8 cellular contexts compared by ENCODE assay signal in genomic region chr1:155176544-155177071, GRCh38. TPM values are rescaled to one million over a fixed set of nuclear protein-coding genes. Genes with fewer than 3 reads are reported as not detected.
DNase-seq lines count a peak whose midpoint lies in the region; ATAC-seq and TF ChIP-seq lines count a peak whose summit lies in the region.

No MANE protein-coding gene starts in this region.

- in situ Hi-C loops in IMR-90 (cut with MboI; ENCODE audit: low sequenced_read_pairs): no loop called here

- H2BK20ac ChIP-seq in IMR-90 (ENCODE audit: low read depth, low read length): no peak overlapping the region

- H2BK15ac ChIP-seq in IMR-90 (ENCODE audit: low read depth, low read length): no peak overlapping the region
- H2BK15ac ChIP-seq in mesendoderm (replicated peaks; ENCODE audit: low read depth): no peak overlapping the region

- H3K36me3 ChIP-seq in IMR-90 (ENCODE audit: control insufficient read depth, insufficient read depth, low read length): peaks cover 33% of the 10 kb centered on the region
- peaks cover 3% of the 10 kb centered on the region for H3K36me3 ChIP-seq in mesendoderm (ENCODE audit: control insufficient read depth, insufficient read depth, low read length)

- no peaks in the 10 kb centered on the region for H3K9me3 ChIP-seq in IMR-90 (ENCODE audit: control insufficient read depth, insufficient read depth, low read length)

- dilution Hi-C loops in IMR-90 (cut with HindIII; ENCODE audit: low sequenced_read_pairs, unreplicated experiment): no loop called here

- POLR2A ChIA-PET in IMR-90 (lab: Charles Lee; ENCODE audit: unreplicated experiment): no interaction called here

- H2AFZ ChIP-seq in IMR-90 (replicated peaks; ENCODE audit: low read length, poor library complexity): peak overlapping the region; percentile 55

- H3K79me1 ChIP-seq in IMR-90 (ENCODE audit: low read depth in 1 of 2, low read length in 2 of 2): peaks cover 0 to 37% of the 10 kb centered on the region in 2 experiments; a peak in 3 of 4 replicates
- H3K79me1 ChIP-seq in mesendoderm (ENCODE audit: low read length): no peaks in the 10 kb centered on the region

- H3K27ac ChIP-seq in IMR-90 (ENCODE audit: insufficient read depth, low read length): no peak overlapping the region
- no peak overlapping the region for H3K27ac ChIP-seq in mesendoderm (ENCODE audit: low read depth, low read length)

- ATAC-seq in IMR-90 (ENCODE audit: low read depth) (peak; percentile 55), HG03159 (IDR thresholded peaks at IDR 0.05; ENCODE audit: unreplicated experiment) (no peak)
- ATAC-seq in effector memory CD8-positive, alpha-beta T cell (replicated peaks): peak; percentile 35

- H3K36me3 Mint-ChIP-seq in effector memory CD8-positive, alpha-beta T cell (ENCODE audit: insufficient read depth): peaks cover 35% of the 10 kb centered on the region

- H3K4me2 ChIP-seq in IMR-90 (ENCODE audit: low read depth, low read length) (no peak overlapping the region), mesendoderm (ENCODE audit: low read length) (no peak overlapping the region)

- peaks cover 2% of the 10 kb centered on the region; the same call in 1 of the 2 replicates for H3K9me1 ChIP-seq in IMR-90 (ENCODE audit: insufficient read depth, low read length)

- H4K5ac ChIP-seq in IMR-90 (ENCODE audit: low read depth, low read length) (no peak overlapping the region), mesendoderm (ENCODE audit: low read length) (no peak overlapping the region)

- peaks cover 2% of the 10 kb centered on the region for H3K79me2 ChIP-seq in mesendoderm (ENCODE audit: control insufficient read depth, insufficient read depth, low read length)

- no peak overlapping the region for H3K14ac ChIP-seq in IMR-90 (replicated peaks; ENCODE audit: low read depth, low read length)

- no peak for TF ChIP-seq POLR2A in IMR-90 (IDR thresholded peaks at IDR 0.05; ENCODE audit: low read depth, low read length)

- no peak overlapping the region for H3K56ac ChIP-seq in IMR-90 (ENCODE audit: extremely low read depth, insufficient read depth, low read length)
- H3K56ac ChIP-seq in mesendoderm (ENCODE audit: low read length): no peak overlapping the region

- peak; percentile 66 for DNase-seq in COR-L47 (lab: John Stamatoyannopoulos, UW)
- DNase-seq in IMR-90: peak; percentile 64
- peak; percentile 26 for DNase-seq in NOMO-1 treated with dmso at 0.1 percent for 144 hours (lab: John Stamatoyannopoulos, UW; ENCODE audit: unreplicated experiment)
- peak; percentile 60 to 77 for DNase-seq in activated CD8-positive, alpha-beta memory T cell treated with anti-CD3 and anti-CD28 coated beads for 1 hour (ENCODE audit: extremely low read depth in 1 of 2, low read depth in 1 of 2)
- DNase-seq in effector memory CD8-positive, alpha-beta T cell: peak; percentile 83 to 84 (median 83)
- peak; percentile 59 for DNase-seq in mesendoderm
- DNase-seq in stimulated activated CD8-positive, alpha-beta memory T cell treated with anti-CD3 and anti-CD28 coated beads, Interleukin-4, amount 100 ng/mL, for 24 hours (ENCODE audit: low read depth): peak; percentile 75

- peak; percentile 88 for TF ChIP-seq CTCF in IMR-90 (conservative IDR thresholded peaks at IDR 0.05; ENCODE audit: low read depth, low read length)

- intact Hi-C loops in IMR-90 (cut with micrococcal nuclease): loop anchor here (1.0 to 10.0 kb wide), 4 partner anchors 50 to 472 kb away; partner anchors contain the start of genes CKS1B and SHC1

- H3K4me1 Mint-ChIP-seq in effector memory CD8-positive, alpha-beta T cell (ENCODE audit: low read depth in 2 of 2): peaks cover 35 to 37% of the 10 kb centered on the region in 2 donors

- H3K18ac ChIP-seq in IMR-90 (ENCODE audit: low read depth, low read length): no peak overlapping the region
- no peak overlapping the region for H3K18ac ChIP-seq in mesendoderm (ENCODE audit: low read length)

- H3K9me3 Mint-ChIP-seq in effector memory CD8-positive, alpha-beta T cell: no peaks in the 10 kb centered on the region

- H4K8ac ChIP-seq in IMR-90 (ENCODE audit: low read depth in 2 of 2, low read length in 2 of 2) (peak overlapping the region in 1 of 2 experiments; percentile 74; a peak in 1 of 4 replicates), mesendoderm (ENCODE audit: low read depth, low read length) (no peak overlapping the region)

- H3K4me1 ChIP-seq in IMR-90 (ENCODE audit: control insufficient read depth, insufficient read depth, low read length) (peaks cover 3% of the 10 kb centered on the region), mesendoderm (ENCODE audit: control insufficient read depth, low read depth, low read length) (peaks cover 2% of the 10 kb centered on the region)

- no peak overlapping the region for H2BK5ac ChIP-seq in IMR-90 (ENCODE audit: low read depth, low read length, poor library complexity, severe bottlenecking)
- H2BK5ac ChIP-seq in mesendoderm (ENCODE audit: low read length): no peak overlapping the region

- H3K27ac Mint-ChIP-seq in effector memory CD8-positive, alpha-beta T cell: no peak overlapping the region

- no peaks in the 10 kb centered on the region for H3K27me3 Mint-ChIP-seq in effector memory CD8-positive, alpha-beta T cell

- H3K4me3 Mint-ChIP-seq in effector memory CD8-positive, alpha-beta T cell: peak overlapping the region; percentile 39 to 54

- H3K9ac ChIP-seq in IMR-90 (ENCODE audit: low read depth, low read length) (no peak overlapping the region), mesendoderm (ENCODE audit: low read length) (no peak overlapping the region)

- H3K27me3 ChIP-seq in IMR-90 (ENCODE audit: control insufficient read depth, insufficient read depth, low read length) (no peaks in the 10 kb centered on the region), mesendoderm (ENCODE audit: insufficient read depth, low read length, poor library complexity) (no peaks in the 10 kb centered on the region)

- H2BK120ac ChIP-seq in IMR-90 (ENCODE audit: low read depth, low read length) (no peak overlapping the region), mesendoderm (ENCODE audit: low read depth, low read length) (no peak overlapping the region)

- peak overlapping the region; percentile 88 for H2AK9ac ChIP-seq in IMR-90 (replicated peaks; ENCODE audit: low read depth, low read length, poor library complexity)

- no peak overlapping the region for H3K4me3 ChIP-seq in IMR-90 (ENCODE audit: insufficient read depth, low read depth, low read length)
- no peak overlapping the region for H3K4me3 ChIP-seq in mesendoderm (ENCODE audit: low read length)

- BruUV-seq in IMR-90 (replicated peaks; lab: Mats Ljungman, UMichigan): no TSS peak

- H2AK5ac ChIP-seq in IMR-90 (ENCODE audit: low read depth, low read length) (peak overlapping the region; percentile 81), mesendoderm (ENCODE audit: low read length) (no peak overlapping the region)

- H3K23ac ChIP-seq in IMR-90 (ENCODE audit: low read depth, low read length) (no peak overlapping the region), mesendoderm (ENCODE audit: low read length) (no peak overlapping the region)

- 0 out of 2 replicates have a peak overlapping the region, but pooled peaks have one; percentile 63 for H3K4ac ChIP-seq in IMR-90 (ENCODE audit: low read depth, low read length)
- H3K4ac ChIP-seq in mesendoderm (ENCODE audit: low read depth, low read length): no peak overlapping the region

- CTCF ChIA-PET in IMR-90 (lab: Yijun Ruan, JAX): interaction anchor here (0.9 to 1.7 kb wide), 2 partner anchors 17 to 18 kb away, joined by 4 to 5 read pairs; no protein-coding TSS in a partner anchor

- H4K20me1 ChIP-seq in IMR-90 (ENCODE audit: insufficient read depth, low read length): no peaks in the 10 kb centered on the region

- WGBS in IMR-90 (ENCODE audit: extremely low coverage in 2 of 2, insufficient read length in 1 of 2), 2 experiments: 100% methylated on average over 4 of the region's 8 CpGs; no CpG with 5 or more reads in 1 of the 2 experiments
- WGBS in mesendoderm (ENCODE audit: extremely low coverage, insufficient coverage, low lambda C conversion rate): no CpG with 5 or more reads among the region's 8 CpGs

- peak; percentile 71 for TF ChIP-seq RAD21 in IMR-90 (IDR thresholded peaks at IDR 0.05; ENCODE audit: low read length)

- H4K91ac ChIP-seq in IMR-90 (ENCODE audit: insufficient read depth, low read depth, low read length): 0 out of 2 replicates have a peak overlapping the region, but pooled peaks have one; percentile 6

TF ChIP-seq in IMR-90, 13 proteins besides CTCF, POLR2A, EP300 and RAD21 (continues in another document):
- TF ChIP-seq CEBPB (IDR thresholded peaks at IDR 0.05; ENCODE audit: low read depth, low read length) (0 out of 2 replicates have a peak, but pooled peaks have one; percentile 0), RFX5 (IDR thresholded peaks at IDR 0.05; ENCODE audit: low read depth, low read length) (no peak), MXI1 (IDR thresholded peaks at IDR 0.05; ENCODE audit: borderline replicate concordance, low read depth, low read length) (no peak)

RNA-seq across cellular contexts. Expression of gene TRIM46, which starts 3.0 kb away (rescaled TPM):
- total RNA-seq in IMR-90 (2012; rRNA removed): 2.3 and 2.5 TPM in 2 replicates
- 6.2 and 6.9 TPM in 2 replicates for polyA plus RNA-seq in IMR-90 (2012; rRNA removed)
- polyA plus RNA-seq in IMR-90 (2012; cell fraction: cytosol; rRNA removed): 4.3 and 5.5 TPM in 2 replicates
- polyA plus RNA-seq in IMR-90 (2012; cell fraction: nucleus; rRNA removed; ENCODE audit: low replicate concordance): 26.2 and 56.7 TPM in 2 replicates
- polyA plus RNA-seq in mesendoderm (2013, experiment 1 of 2): 1.8 TPM
- 2.0 TPM for polyA plus RNA-seq in mesendoderm (2013, experiment 2 of 2)

RNA-seq across cellular contexts. Expression of gene KRTCAP2, which starts 3.5 kb away (rescaled TPM):
- total RNA-seq in IMR-90 (2012; rRNA removed): 76.1 and 76.7 TPM in 2 replicates
- 189 and 232 TPM in 2 replicates for polyA plus RNA-seq in IMR-90 (2012; rRNA removed)
- 399 and 412 TPM in 2 replicates for polyA plus RNA-seq in IMR-90 (2012; cell fraction: cytosol; rRNA removed)
- polyA plus RNA-seq in IMR-90 (2012; cell fraction: nucleus; rRNA removed; ENCODE audit: low replicate concordance): 167 and 203 TPM in 2 replicates
- 196 TPM for polyA plus RNA-seq in mesendoderm (2013, experiment 1 of 2)
- polyA plus RNA-seq in mesendoderm (2013, experiment 2 of 2): 199 TPM

RNA-seq across cellular contexts. Expression of gene THBS3, which starts 31.1 kb away (rescaled TPM):
- 13.1 and 15.1 TPM in 2 replicates for total RNA-seq in IMR-90 (2012; rRNA removed)
- polyA plus RNA-seq in IMR-90 (2012; rRNA removed): 28.3 and 30.4 TPM in 2 replicates
- polyA plus RNA-seq in IMR-90 (2012; cell fraction: cytosol; rRNA removed): 10.9 and 18.2 TPM in 2 replicates
- polyA plus RNA-seq in IMR-90 (2012; cell fraction: nucleus; rRNA removed; ENCODE audit: low replicate concordance): 178 and 204 TPM in 2 replicates
- 2.1 TPM for polyA plus RNA-seq in mesendoderm (2013, experiment 1 of 2)
- polyA plus RNA-seq in mesendoderm (2013, experiment 2 of 2): 2.4 TPM

RNA-seq across cellular contexts. Expression of gene MTX1, which starts 31.9 kb away (rescaled TPM):
- 51.4 and 67.2 TPM in 2 replicates for total RNA-seq in IMR-90 (2012; rRNA removed)
- 73.7 and 73.9 TPM in 2 replicates for polyA plus RNA-seq in IMR-90 (2012; rRNA removed)
- 58.0 and 97.7 TPM in 2 replicates for polyA plus RNA-seq in IMR-90 (2012; cell fraction: cytosol; rRNA removed)
- 36.9 and 80.4 TPM in 2 replicates for polyA plus RNA-seq in IMR-90 (2012; cell fraction: nucleus; rRNA removed; ENCODE audit: low replicate concordance)
- 40.8 TPM for polyA plus RNA-seq in mesendoderm (2013, experiment 1 of 2)
- polyA plus RNA-seq in mesendoderm (2013, experiment 2 of 2): 40.6 TPM

RNA-seq across cellular contexts. Expression of gene DPM3, which starts 36.3 kb away (rescaled TPM):
- 29.0 and 30.6 TPM in 2 replicates for total RNA-seq in IMR-90 (2012; rRNA removed)
- 129 and 138 TPM in 2 replicates for polyA plus RNA-seq in IMR-90 (2012; rRNA removed)
- 211 and 435 TPM in 2 replicates for polyA plus RNA-seq in IMR-90 (2012; cell fraction: cytosol; rRNA removed)
- 30.8 and 68.8 TPM in 2 replicates for polyA plus RNA-seq in IMR-90 (2012; cell fraction: nucleus; rRNA removed; ENCODE audit: low replicate concordance)
- polyA plus RNA-seq in mesendoderm (2013, experiment 1 of 2): 84.8 TPM
- polyA plus RNA-seq in mesendoderm (2013, experiment 2 of 2): 79.1 TPM

Comparison
In these comparisons a context has a peak if more than half of its experiments do, and no peak if none do; other contexts are left out.
1. DNase-seq: peak in every context shown above with its lines; median percentile 83 in effector memory CD8-positive, alpha-beta T cell; 75 in stimulated activated CD8-positive, alpha-beta memory T cell treated with anti-CD3 and anti-CD28 coated beads, Interleukin-4, amount 100 ng/mL, for 24 hours; 68 in activated CD8-positive, alpha-beta memory T cell treated with anti-CD3 and anti-CD28 coated beads for 1 hour; 66 in COR-L47; 64 in IMR-90; 59 in mesendoderm; 26 in NOMO-1 treated with dmso at 0.1 percent for 144 hours.